15 cellular contexts compared by ENCODE assay signal in genomic region chr12:69932154-69932553, GRCh38.
A peak's percentile ranks its signal among the peaks of the same experiment; 100 is the strongest.
DNase-seq lines count a peak whose midpoint lies in the region; FAIRE-seq and TF ChIP-seq lines count a peak whose summit lies in the region.
"Had no signal": no experiment of that assay in that cellular context is flagged by ENCODE, and none has a peak within 500 bp of the region (broad histone marks: within the 10 kb centered on the region; RNA-seq: fewer than 3 reads in every experiment).

No MANE protein-coding gene starts in this region.

- no peak overlapping the region; the same call in 1 of the 2 replicates for H3K18ac ChIP-seq in H1 (ENCODE audit: extremely low read depth, low read length)

- H3K56ac ChIP-seq in H1 (replicated peaks; ENCODE audit: insufficient read length, low read depth, low read length): no peak overlapping the region

- H3K4me1 Mint-ChIP-seq in activated naive CD4-positive, alpha-beta T cell treated with anti-CD3 and anti-CD28 coated beads for 36 hours (ENCODE audit: low read depth): no peaks in the 10 kb centered on the region

- H2BK5ac ChIP-seq in H1 (ENCODE audit: low read depth, low read length): peak overlapping the region; percentile 95; the same call in 1 of the 2 replicates

- H3F3A ChIP-seq in smooth muscle cell (ENCODE audit: low read depth): no peaks in the 10 kb centered on the region

- WGBS in H1 (ENCODE audit: extremely low coverage in 1 of 2, insufficient coverage in 1 of 2, insufficient read length in 1 of 2, insufficient replicate concordance in 2 of 2, low coverage in 1 of 2, low lambda C conversion rate in 2 of 2, missing lambda C conversion rate in 1 of 2), 2 experiments: 6% methylated on average over 2 of the region's 2 CpGs; no CpG with 5 or more reads in 1 of the 2 experiments
- 11% methylated on average over 2 of the region's 2 CpGs for WGBS in smooth muscle cell (ENCODE audit: low lambda C conversion rate)

- H4K91ac ChIP-seq in H1 (replicated peaks; ENCODE audit: insufficient read length, low read length): no peak overlapping the region

- H3K27me3 ChIP-seq in HUES48 (ENCODE audit: control insufficient read depth, insufficient read depth, low read length) (no peaks in the 10 kb centered on the region), H1 (replicated peaks in 1 of 4; ENCODE audit: control insufficient read depth in 3 of 4, extremely low read depth in 1 of 4, insufficient read depth in 3 of 4, low read length in 3 of 4) (no peaks in the 10 kb centered on the region), smooth muscle cell (ENCODE audit: low read depth) (no peaks in the 10 kb centered on the region)
- H3K27me3 ChIP-seq: SJCRH30 had no signal

- TF ChIP-seq EP300 in H1 (IDR thresholded peaks at IDR 0.05; ENCODE audit: borderline replicate concordance in 1 of 2, low read depth in 2 of 2, low read length in 2 of 2): no peak

- intact Hi-C loops in activated naive CD4-positive, alpha-beta T cell treated with anti-CD3 and anti-CD28 coated beads for 36 hours (cut with micrococcal nuclease): no loop called here

- H3K27ac ChIP-seq in HUES48 (ENCODE audit: low read depth, low read length): peak overlapping the region; percentile 97
- H3K27ac ChIP-seq in H1 (ENCODE audit: low read depth, low read length): peak overlapping the region; percentile 58; the same call in 1 of the 2 replicates
- no peak overlapping the region for H3K27ac ChIP-seq in smooth muscle cell (ENCODE audit: low read depth)
- H3K27ac ChIP-seq: SJCRH30 had no signal

- H3K27ac Mint-ChIP-seq in activated naive CD4-positive, alpha-beta T cell treated with anti-CD3 and anti-CD28 coated beads for 36 hours: no peak overlapping the region

- TF ChIP-seq POLR2A in H1 (IDR thresholded peaks at IDR 0.05; ENCODE audit: control extremely low read depth in 1 of 2, low read depth in 2 of 2, low read length in 2 of 2): no peak

- no peaks in the 10 kb centered on the region for H3K9me3 Mint-ChIP-seq in activated naive CD4-positive, alpha-beta T cell treated with anti-CD3 and anti-CD28 coated beads for 36 hours

- peaks cover 64% of the 10 kb centered on the region for H3K4me1 ChIP-seq in HUES48 (ENCODE audit: control insufficient read depth, insufficient read depth, low read length)
- peaks cover 11 to 42% (median 21%) of the 10 kb centered on the region in 4 experiments for H3K4me1 ChIP-seq in H1 (replicated peaks in 1 of 4; ENCODE audit: control insufficient read depth in 3 of 4, insufficient read depth in 4 of 4, low read length in 3 of 4)
- peaks cover 17% of the 10 kb centered on the region for H3K4me1 ChIP-seq in smooth muscle cell (ENCODE audit: low read depth)
- H3K4me1 ChIP-seq: SJCRH30 had no signal

- no peak overlapping the region for H3K14ac ChIP-seq in H1 (ENCODE audit: insufficient read length)

- H2BK15ac ChIP-seq in H1 (ENCODE audit: low read length): no peak overlapping the region

- H3K36me3 ChIP-seq in HUES48 (ENCODE audit: control insufficient read depth, insufficient read depth, low read length): no peaks in the 10 kb centered on the region
- H3K36me3 ChIP-seq in H1 (ENCODE audit: control insufficient read depth in 2 of 4, insufficient read depth in 4 of 4, low read length in 3 of 4): no peaks in the 10 kb centered on the region
- H3K36me3 ChIP-seq in smooth muscle cell (ENCODE audit: low read depth): no peaks in the 10 kb centered on the region
- H3K36me3 ChIP-seq: SJCRH30 had no signal

- H2AFZ ChIP-seq in H1 (ENCODE audit: low read length): no peak overlapping the region
- H2AFZ ChIP-seq in smooth muscle cell (ENCODE audit: low read depth): peak overlapping the region; percentile 70

- no peak overlapping the region for H2BK12ac ChIP-seq in H1 (ENCODE audit: low read depth, low read length)

- H4K20me1 ChIP-seq in H1 (replicated peaks in 1 of 2; ENCODE audit: control insufficient read depth in 1 of 2, insufficient read depth in 2 of 2, low read length in 2 of 2) (no peaks in the 10 kb centered on the region), smooth muscle cell (ENCODE audit: low read depth) (no peaks in the 10 kb centered on the region)

- H2AK5ac ChIP-seq in H1 (ENCODE audit: low read depth, low read length): no peak overlapping the region; the same call in 1 of the 2 replicates

- H3K23ac ChIP-seq in H1 (ENCODE audit: insufficient read length): no peak overlapping the region

- H3K23me2 ChIP-seq in H1 (ENCODE audit: low read depth, low read length): peaks cover 3% of the 10 kb centered on the region; the same call in 1 of the 2 replicates

- H4K5ac ChIP-seq in H1 (ENCODE audit: insufficient read length, low read depth, low read length): no peak overlapping the region

- H4K8ac ChIP-seq in H1 (ENCODE audit: extremely low read depth, insufficient read depth, low read length): no peak overlapping the region

- no peak overlapping the region for H3K4me3 Mint-ChIP-seq in activated naive CD4-positive, alpha-beta T cell treated with anti-CD3 and anti-CD28 coated beads for 36 hours

- 0 out of 2 replicates have a peak overlapping the region, but pooled peaks have one; percentile 65 for H2BK20ac ChIP-seq in H1 (ENCODE audit: low read length)

- TF ChIP-seq CTCF in H1 (IDR thresholded peaks at IDR 0.05; ENCODE audit: control extremely low read depth in 1 of 3, insufficient read depth in 1 of 3, low read depth in 1 of 3, low read length in 3 of 3) (no peak), smooth muscle cell (IDR thresholded peaks at IDR 0.05; ENCODE audit: borderline replicate concordance, insufficient read depth, poor library complexity, severe bottlenecking) (no peak)

- H3K4me2 ChIP-seq in H1 (ENCODE audit: insufficient read depth in 1 of 2, low read depth in 2 of 2, low read length in 2 of 2): peak overlapping the region; percentile 26 to 48; a peak in 2 of 4 replicates
- no peak overlapping the region for H3K4me2 ChIP-seq in smooth muscle cell

- no peaks in the 10 kb centered on the region for H3K36me3 Mint-ChIP-seq in activated naive CD4-positive, alpha-beta T cell treated with anti-CD3 and anti-CD28 coated beads for 36 hours (ENCODE audit: low read depth)

- H3K79me2 ChIP-seq in H1 (ENCODE audit: control insufficient read depth in 1 of 2, insufficient read depth in 2 of 2, low read length in 2 of 2): no peaks in the 10 kb centered on the region
- H3K79me2 ChIP-seq in smooth muscle cell (ENCODE audit: low read depth): no peaks in the 10 kb centered on the region

- H3K4me3 ChIP-seq in HUES48 (ENCODE audit: low read depth, low read length) (peak overlapping the region; percentile 27), H1 (ENCODE audit: extremely low read depth in 1 of 4, insufficient read depth in 2 of 4, low read depth in 3 of 4, low read length in 4 of 4) (peak overlapping the region in 1 of 4 experiments; percentile 32; a peak in 2 of 8 replicates), smooth muscle cell (no peak overlapping the region)
- H3K4me3 ChIP-seq: K562, SJCRH30 had no signal

- POLR2A ChIA-PET in H1 (lab: Charles Lee; ENCODE audit: partially characterized antibody): interaction anchor here (0.5 to 1.6 kb wide), 4 partner anchors 9 to 426 kb away, joined by 3 to 7 read pairs (median 3); no protein-coding TSS in a partner anchor

- H3K9me3 ChIP-seq in HUES48 (ENCODE audit: control insufficient read depth, insufficient read depth, low read length): no peaks in the 10 kb centered on the region
- H3K9me3 ChIP-seq in H1 (ENCODE audit: insufficient read depth in 2 of 2, low read depth in 1 of 2, low read length in 1 of 2): no peaks in the 10 kb centered on the region
- no peaks in the 10 kb centered on the region for H3K9me3 ChIP-seq in smooth muscle cell (replicated peaks; ENCODE audit: low read depth)
- H3K9me3 ChIP-seq: SJCRH30 had no signal

- DNase-seq in H1 (ENCODE audit: low read depth in 1 of 2, low spot score in 2 of 2) (peak in 1 of 2 experiments; percentile 27), iPS-NIHi11 (ENCODE audit: low spot score) (peak; percentile 36), smooth muscle cell (lab: John Stamatoyannopoulos, UW; ENCODE audit: unreplicated experiment) (no peak), DMS 273 (lab: John Stamatoyannopoulos, UW; ENCODE audit: unreplicated experiment) (no peak)
- no peak for DNase-seq in activated CD8-positive, alpha-beta memory T cell treated with anti-CD3 and anti-CD28 coated beads, Interleukin-2, amount 50 U/mL, for 48 hours
- no peak for DNase-seq in activated naive CD4-positive, alpha-beta T cell treated with anti-CD3 and anti-CD28 coated beads for 36 hours
- DNase-seq: EL, NCI-H1048, NCI-H146, NCI-H2081 treated with DMSO at 0.1 percent for 48 hours, NCI-H524, RPMI8226, SJCRH30 had no signal

- H3K9ac ChIP-seq in HUES48 (ENCODE audit: low read depth, low read length): no peak overlapping the region
- H3K9ac ChIP-seq in H1 (replicated peaks in 1 of 4; ENCODE audit: extremely low read depth in 1 of 4, low read depth in 3 of 4, low read length in 3 of 4): no peak overlapping the region; a peak in 1 of 7 replicates
- no peak overlapping the region for H3K9ac ChIP-seq in smooth muscle cell (ENCODE audit: low read depth)

- peak overlapping the region; percentile 93 for H2BK120ac ChIP-seq in H1 (replicated peaks; ENCODE audit: low read depth, low read length)

- H3K27me3 Mint-ChIP-seq in activated naive CD4-positive, alpha-beta T cell treated with anti-CD3 and anti-CD28 coated beads for 36 hours (ENCODE audit: low read depth): peaks cover 5% of the 10 kb centered on the region

- no peaks in the 10 kb centered on the region for H3K79me1 ChIP-seq in H1 (ENCODE audit: low read depth, low read length)

- no peak; a peak in 1 of 4 replicates for TF ChIP-seq RAD21 in H1 (IDR thresholded peaks at IDR 0.05 in 1 of 2, conservative IDR thresholded peaks at IDR 0.05 in 1 of 2; ENCODE audit: low read depth in 2 of 2, low read length in 2 of 2)

- FAIRE-seq in H1 (lab: Jason Lieb, UNC): peak; percentile 94
- FAIRE-seq: K562 had no signal

- CTCF ChIA-PET in H1 (lab: Charles Lee; ENCODE audit: partially characterized antibody): interaction anchor here (0.8 to 1.2 kb wide), 3 partner anchors 25 to 787 kb away, joined by 3 to 4 read pairs (median 3); no protein-coding TSS in a partner anchor
- CTCF ChIA-PET in activated naive CD4-positive, alpha-beta T cell treated with anti-CD3 and anti-CD28 coated beads for 36 hours (lab: Charles Lee): interaction anchor here (0.7 kb wide), 2 partner anchors 15 to 1403 kb away, joined by 3 read pairs; no protein-coding TSS in a partner anchor

- no peak overlapping the region for H3K4ac ChIP-seq in H1 (replicated peaks; ENCODE audit: insufficient read length, low read depth, low read length)

TF ChIP-seq in H1, 55 proteins besides CTCF, POLR2A, EP300 and RAD21 (continues in another document):
- TF ChIP-seq EZH2 (IDR thresholded peaks at IDR 0.05; ENCODE audit: low read depth, low read length, severe bottlenecking): no peak
- no peak for TF ChIP-seq MAFK (IDR thresholded peaks at IDR 0.05; ENCODE audit: low read depth, low read length)
- no peak for TF ChIP-seq BRCA1 (IDR thresholded peaks at IDR 0.05; ENCODE audit: low read depth, low read length)
- no peak for TF ChIP-seq HDAC6 (IDR thresholded peaks at IDR 0.05; ENCODE audit: low read depth, low read length)
- TF ChIP-seq CBX5 (IDR thresholded peaks at IDR 0.05; ENCODE audit: low read depth, low read length): no peak
